ENCODE assay signal across 9 cellular contexts in the genomic region with DNA sequence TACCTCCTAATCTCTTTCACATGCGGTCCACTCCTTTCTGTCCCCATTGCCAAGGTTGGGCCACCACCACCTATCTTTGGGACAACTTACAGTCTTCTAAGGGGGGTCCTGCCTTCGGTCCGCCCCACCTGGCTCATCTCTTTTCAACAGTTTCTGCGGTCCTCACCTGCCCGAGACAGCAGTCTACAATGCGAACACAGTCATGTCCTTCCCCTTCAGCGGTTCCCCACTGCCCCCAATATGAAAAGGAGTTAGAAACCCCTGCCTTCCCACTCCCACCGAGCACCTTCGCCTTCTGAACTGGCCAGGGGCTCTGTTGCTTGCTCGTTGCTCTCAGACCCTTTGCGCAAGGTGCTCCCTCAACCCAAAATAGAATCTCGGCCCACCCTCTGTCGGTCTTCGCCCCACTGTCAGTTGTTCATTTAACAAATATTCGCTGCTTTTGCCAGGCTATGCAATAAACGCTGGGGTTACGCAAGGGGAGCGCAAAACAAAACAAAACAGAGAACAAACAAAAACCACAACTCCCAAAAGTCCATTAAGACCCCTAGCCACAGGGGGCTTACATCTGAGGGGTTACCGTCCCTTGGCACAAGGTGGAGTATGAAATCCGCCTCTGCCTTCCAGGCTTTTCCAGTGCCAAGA. TPM values are rescaled to one million over a fixed set of nuclear protein-coding genes. Genes with fewer than 3 reads are reported as not detected.
DNase-seq lines count a peak whose midpoint lies in the region; ATAC-seq and TF ChIP-seq lines count a peak whose summit lies in the region.
"Had no signal": no experiment of that assay in that cellular context is flagged by ENCODE, and none has a peak within 500 bp of the region (broad histone marks: within the 10 kb centered on the region; RNA-seq: fewer than 3 reads in every experiment).

No MANE protein-coding gene starts in this region.

- peak; percentile 48 for ATAC-seq in Right ventricle myocardium superior (ENCODE audit: poor library complexity)
- peak; percentile 69 for ATAC-seq in sciatic nerve

- DNase-seq in GM12865 (ENCODE audit: low read depth): no peak
- peak; percentile 43 for DNase-seq in Right ventricle myocardium superior
- no peak for DNase-seq in sciatic nerve (ENCODE audit: low spot score)
- DNase-seq in NCI-H226: no peak
- DNase-seq in NCI-H2196 treated with DMSO at 0.1 percent for 48 hours (lab: John Stamatoyannopoulos, UW; ENCODE audit: unreplicated experiment): no peak
- DNase-seq in activated gamma-delta T cell (lab: John Stamatoyannopoulos, UW): no peak
- DNase-seq in NCI-H2081 (lab: John Stamatoyannopoulos, UW): no peak

- TF ChIP-seq CTCF in GM12865 (IDR thresholded peaks at IDR 0.05; ENCODE audit: insufficient read depth, low read depth, low read length, missing control alignments): no peak
- TF ChIP-seq CTCF in WI38 (IDR thresholded peaks at IDR 0.05; ENCODE audit: low read depth, low read length): no peak

- intact Hi-C loops in Right ventricle myocardium superior (cut with DNase I): no loop called here
- intact Hi-C loops in sciatic nerve (cut with DNase I): no loop called here

- H3K4me3 ChIP-seq in GM12865 (ENCODE audit: low read depth, low read length) (peak overlapping the region; percentile 97), WI38 (ENCODE audit: low read depth, low read length) (peak overlapping the region; percentile 83)

RNA-seq across cellular contexts. Expression of gene FANCI, which starts 0.6 kb away (rescaled TPM):
- total RNA-seq in Right ventricle myocardium superior (3.6 TPM), sciatic nerve (5.0 TPM)

RNA-seq across cellular contexts. Expression of gene RLBP1, which starts 21.8 kb away (rescaled TPM):
- total RNA-seq in Right ventricle myocardium superior (not detected), sciatic nerve (not detected)
- total RNA-seq: NCI-H460 had no signal
